Comparison of ENCODE assay signal across 28 cellular contexts in the genomic region with DNA sequence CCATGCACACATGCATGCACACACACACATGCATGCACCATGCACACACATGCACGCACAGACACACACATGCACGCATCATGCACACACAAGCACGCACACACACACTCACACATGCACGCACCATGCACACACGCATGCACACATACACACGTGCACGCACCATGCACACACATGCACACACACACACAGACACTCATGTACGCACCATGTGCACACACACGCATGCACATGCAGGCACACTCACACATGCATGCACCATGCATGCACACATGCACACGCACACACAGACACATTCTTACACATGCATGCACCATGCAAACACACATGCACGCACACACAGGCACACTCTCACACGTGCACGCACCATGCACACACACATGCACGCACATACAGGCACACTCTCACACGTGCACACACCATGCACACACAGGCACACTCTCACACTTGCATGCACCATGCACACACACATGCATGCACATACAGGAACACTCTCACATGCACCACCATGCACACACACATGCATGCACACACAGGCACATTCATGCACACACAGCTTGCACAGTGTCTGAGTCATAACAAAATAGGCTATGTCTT.
A peak's percentile ranks its signal among the peaks of the same experiment; 100 is the strongest.
DNase-seq lines count a peak whose midpoint lies in the region; ATAC-seq and TF ChIP-seq lines count a peak whose summit lies in the region.
"Had no signal": no experiment of that assay in that cellular context is flagged by ENCODE, and none has a peak within 500 bp of the region (broad histone marks: within the 10 kb centered on the region; RNA-seq: fewer than 3 reads in every experiment).

No MANE protein-coding gene starts in this region.

- peaks cover 61% of the 10 kb centered on the region for H3K4me1 Mint-ChIP-seq in activated CD4-positive, alpha-beta T cell treated with anti-CD3 and anti-CD28 coated beads, Interleukin-2, amount 10 ng/mL, durations not matched to agents 24 days and 14 days
- peaks cover 35% of the 10 kb centered on the region for H3K4me1 Mint-ChIP-seq in activated naive CD8-positive, alpha-beta T cell treated with anti-CD3 and anti-CD28 coated beads, Interleukin-2, amount 50 U/mL, for 24 hours
- no peaks in the 10 kb centered on the region for H3K4me1 Mint-ChIP-seq in osteocyte (ENCODE audit: unreplicated experiment)
- H3K4me1 Mint-ChIP-seq: mesothelial cell of epicardium, nephron had no signal

- intact Hi-C loops in activated CD4-positive, alpha-beta T cell treated with anti-CD3 and anti-CD28 coated beads, Interleukin-2, amount 10 ng/mL, durations not matched to agents 24 days and 14 days (cut with micrococcal nuclease) = no loop called here

- ATAC-seq in HG03565 (IDR thresholded peaks at IDR 0.05; ENCODE audit: unreplicated experiment) = peak; percentile 20
- no peak for ATAC-seq in activated naive CD8-positive, alpha-beta T cell treated with anti-CD3 and anti-CD28 coated beads, Interleukin-2, amount 50 U/mL, for 24 hours
- ATAC-seq: K562, left ventricle myocardium superior had no signal

- no peak overlapping the region for H3K4me3 ChIP-seq in coronary artery
- H3K4me3 ChIP-seq: K562, right atrium auricular region, spleen had no signal

- H3K27ac Mint-ChIP-seq in activated CD4-positive, alpha-beta T cell treated with anti-CD3 and anti-CD28 coated beads, Interleukin-2, amount 10 ng/mL, durations not matched to agents 24 days and 14 days = peak overlapping the region; percentile 49
- peak overlapping the region; percentile 9 for H3K27ac Mint-ChIP-seq in activated naive CD8-positive, alpha-beta T cell treated with anti-CD3 and anti-CD28 coated beads, Interleukin-2, amount 50 U/mL, for 24 hours
- H3K27ac Mint-ChIP-seq in osteocyte (ENCODE audit: unreplicated experiment) = no peak overlapping the region
- H3K27ac Mint-ChIP-seq: mesothelial cell of epicardium, nephron had no signal

- H3K9me3 Mint-ChIP-seq in activated CD4-positive, alpha-beta T cell treated with anti-CD3 and anti-CD28 coated beads, Interleukin-2, amount 10 ng/mL, durations not matched to agents 24 days and 14 days = peaks cover 5% of the 10 kb centered on the region
- peaks cover 11% of the 10 kb centered on the region for H3K9me3 Mint-ChIP-seq in activated naive CD8-positive, alpha-beta T cell treated with anti-CD3 and anti-CD28 coated beads, Interleukin-2, amount 50 U/mL, for 24 hours
- no peaks in the 10 kb centered on the region for H3K9me3 Mint-ChIP-seq in osteocyte (ENCODE audit: unreplicated experiment)

- H3K27me3 Mint-ChIP-seq in activated CD4-positive, alpha-beta T cell treated with anti-CD3 and anti-CD28 coated beads, Interleukin-2, amount 10 ng/mL, durations not matched to agents 24 days and 14 days = no peaks in the 10 kb centered on the region
- peaks cover 2% of the 10 kb centered on the region for H3K27me3 Mint-ChIP-seq in activated naive CD8-positive, alpha-beta T cell treated with anti-CD3 and anti-CD28 coated beads, Interleukin-2, amount 50 U/mL, for 24 hours
- peaks cover 7% of the 10 kb centered on the region for H3K27me3 Mint-ChIP-seq in osteocyte (ENCODE audit: unreplicated experiment)
- H3K27me3 Mint-ChIP-seq: CD4-positive, alpha-beta memory T cell had no signal

- TF ChIP-seq CTCF in osteocyte (IDR thresholded peaks at IDR 0.05) = no peak
- no peak for TF ChIP-seq CTCF in coronary artery (IDR thresholded peaks at IDR 0.05)

- DNase-seq in activated CD4-positive, alpha-beta T cell treated with anti-CD3 and anti-CD28 coated beads, Interleukin-2, amount 10 ng/mL, durations not matched to agents 24 days and 14 days = no peak
- DNase-seq in activated CD4-positive, alpha-beta T cell treated with anti-CD3 and anti-CD28 coated beads, Interleukin-2, amount 50 U/mL, for 1 hour = no peak
- DNase-seq in activated naive CD8-positive, alpha-beta T cell treated with anti-CD3 and anti-CD28 coated beads, Interleukin-2, amount 50 U/mL, for 24 hours = no peak
- DNase-seq in osteocyte (ENCODE audit: extremely low spot score, unreplicated experiment) = peak; percentile 44
- DNase-seq in midbrain (lab: John Stamatoyannopoulos, UW) = no peak
- no peak for DNase-seq in cortex of kidney (lab: John Stamatoyannopoulos, UW)
- no peak for DNase-seq in coronary artery (ENCODE audit: low spot score)
- DNase-seq: activated CD4-positive, alpha-beta T cell treated with anti-CD3 and anti-CD28 coated beads, Interleukin-2, amount 50 U/mL, for 48 hours; activated CD4-positive, CD25-positive, alpha-beta regulatory T cell; activated T-cell treated with anti-CD3 and anti-CD28 coated beads, Interleukin-2, amount 50 U/mL, for 1 hour; amniotic stem cell; CD4-positive, alpha-beta memory T cell; effector CD8-positive, alpha-beta T cell; glutamatergic neuron; GOT3; left ventricle myocardium superior; NCI-H1417; NCI-H2081; NCI-H2227 treated with DMSO at 0.1 percent for 48 hours; NCI-H69; SIG-M5; spleen had no signal

- peaks cover 2% of the 10 kb centered on the region for H3K36me3 Mint-ChIP-seq in activated CD4-positive, alpha-beta T cell treated with anti-CD3 and anti-CD28 coated beads, Interleukin-2, amount 10 ng/mL, durations not matched to agents 24 days and 14 days (ENCODE audit: low read depth)
- H3K36me3 Mint-ChIP-seq in activated naive CD8-positive, alpha-beta T cell treated with anti-CD3 and anti-CD28 coated beads, Interleukin-2, amount 50 U/mL, for 24 hours (ENCODE audit: low read depth) = no peaks in the 10 kb centered on the region
- H3K36me3 Mint-ChIP-seq in osteocyte (ENCODE audit: unreplicated experiment) = no peaks in the 10 kb centered on the region
- H3K36me3 Mint-ChIP-seq: mesothelial cell of epicardium had no signal

- no peak overlapping the region for H3K27ac ChIP-seq in coronary artery
- H3K27ac ChIP-seq: parathyroid adenoma, right atrium auricular region, spleen had no signal

- peak overlapping the region; percentile 2 for H3K4me3 Mint-ChIP-seq in activated CD4-positive, alpha-beta T cell treated with anti-CD3 and anti-CD28 coated beads, Interleukin-2, amount 10 ng/mL, durations not matched to agents 24 days and 14 days
- no peak overlapping the region for H3K4me3 Mint-ChIP-seq in activated naive CD8-positive, alpha-beta T cell treated with anti-CD3 and anti-CD28 coated beads, Interleukin-2, amount 50 U/mL, for 24 hours
- H3K4me3 Mint-ChIP-seq in osteocyte (ENCODE audit: unreplicated experiment) = no peak overlapping the region
- H3K4me3 Mint-ChIP-seq: mesothelial cell of epicardium, nephron had no signal
